8 cellular contexts compared by ENCODE assay signal in genomic region chr2:97663962-97664635, GRCh38. TPM values are rescaled to one million over a fixed set of nuclear protein-coding genes. Genes with fewer than 3 reads are reported as not detected.
A peak's percentile ranks its signal among the peaks of the same experiment; 100 is the strongest.
DNase-seq lines count a peak whose midpoint lies in the region; ATAC-seq, FAIRE-seq and TF ChIP-seq lines count a peak whose summit lies in the region.

Gene ACTR1B (minus strand): TSS chr2:97664044. CDS start chr2:97663890, 154 bp downstream.

- H3K4me1 Mint-ChIP-seq in Caco-2 (ENCODE audit: low read depth, unreplicated experiment): peaks cover 11% of the 10 kb centered on the region
- H3K4me1 Mint-ChIP-seq in effector memory CD8-positive, alpha-beta T cell (ENCODE audit: low read depth in 2 of 2): peaks cover 29% of the 10 kb centered on the region in 2 donors

- DNase-seq in Caco-2: peak; percentile 99
- peak; percentile 99 for DNase-seq in HTR-8/SVneo (ENCODE audit: insufficient read length, low spot score)
- DNase-seq in NOMO-1 treated with DMSO at 0.1 percent for 48 hours (lab: John Stamatoyannopoulos, UW; ENCODE audit: unreplicated experiment): peak; percentile 99
- DNase-seq in activated CD8-positive, alpha-beta memory T cell treated with anti-CD3 and anti-CD28 coated beads for 4 hours (ENCODE audit: low read depth in 2 of 2): peak; percentile 91 to 96
- DNase-seq in effector memory CD8-positive, alpha-beta T cell: peak; percentile 94 to 97 (median 96)
- peak; percentile 98 for DNase-seq in medulla oblongata (ENCODE audit: extremely low spot score)
- peak; percentile 95 for DNase-seq in stimulated activated CD8-positive, alpha-beta memory T cell treated with anti-CD3 and anti-CD28 coated beads, Interleukin-12 subunit alpha, Interleukin-12 subunit beta, amount 100 ng/mL, for 1 hour (ENCODE audit: low read depth)

- POLR2A ChIA-PET in Caco-2 (lab: Charles Lee): interaction anchor here (0.5 to 3.9 kb wide), 9 partner anchors 8 to 1329 kb away, joined by 3 to 82 read pairs (median 3); partner anchors contain the start of gene COX5B

- H3K4me3 Mint-ChIP-seq in Caco-2 (ENCODE audit: unreplicated experiment): peak within 1 kb of the TSS; percentile 94
- H3K4me3 Mint-ChIP-seq in effector memory CD8-positive, alpha-beta T cell: peak within 1 kb of the TSS; percentile 93 to 94

- H3K27me3 ChIP-seq in Caco-2 (replicated peaks; ENCODE audit: control insufficient read depth, insufficient read depth, low read length): no peaks in the 10 kb centered on the region

- CTCF ChIA-PET in Caco-2 (lab: Charles Lee): interaction anchor here (0.6 to 4.0 kb wide), 11 partner anchors 9 to 1895 kb away, joined by 3 to 42 read pairs (median 7); partner anchors contain the start of genes ANKRD36B and COX5B

- TF ChIP-seq CTCF in Caco-2 (IDR thresholded peaks at IDR 0.05; ENCODE audit: insufficient read depth in 1 of 2, low read depth in 1 of 2, low read length in 1 of 2, severe bottlenecking in 1 of 2, unreplicated experiment in 1 of 2): peak; percentile 65 to 75

- no peaks in the 10 kb centered on the region; the same call in 1 of the 2 replicates for H3K36me3 ChIP-seq in Caco-2 (ENCODE audit: control insufficient read depth, insufficient read depth, low read length)

- no TSS peak for BruUV-seq in Caco-2 (replicated peaks; lab: Mats Ljungman, UMichigan)

- no peaks in the 10 kb centered on the region for H3K9me3 ChIP-seq in Caco-2

- peak within 1 kb of the TSS; percentile 98 for H3K27ac Mint-ChIP-seq in Caco-2 (ENCODE audit: unreplicated experiment)
- H3K27ac Mint-ChIP-seq in effector memory CD8-positive, alpha-beta T cell: peak within 1 kb of the TSS; percentile 97 to 99

- peak; percentile 99 for FAIRE-seq in HTR-8/SVneo (lab: Jason Lieb, UNC)

- intact Hi-C loops in Caco-2 (cut with micrococcal nuclease; ENCODE audit: unreplicated experiment): loop anchor here (1.0 kb wide), 3 partner anchors 19 to 74 kb away; no protein-coding TSS in a partner anchor

- H3K27me3 Mint-ChIP-seq in Caco-2 (ENCODE audit: insufficient read depth, unreplicated experiment): no peaks in the 10 kb centered on the region
- no peaks in the 10 kb centered on the region for H3K27me3 Mint-ChIP-seq in effector memory CD8-positive, alpha-beta T cell

- no peaks in the 10 kb centered on the region for H3K9me3 Mint-ChIP-seq in Caco-2 (ENCODE audit: unreplicated experiment)
- H3K9me3 Mint-ChIP-seq in effector memory CD8-positive, alpha-beta T cell: no peaks in the 10 kb centered on the region

- H3K4me3 ChIP-seq in Caco-2 (ENCODE audit: low read depth, low read length): peak within 1 kb of the TSS; percentile 73

- ATAC-seq in GM21367 (IDR thresholded peaks at IDR 0.05; ENCODE audit: unreplicated experiment): peak; percentile 79
- peak; percentile 82 for ATAC-seq in effector memory CD8-positive, alpha-beta T cell (replicated peaks)

- peaks cover 6% of the 10 kb centered on the region for H3K4me1 ChIP-seq in Caco-2

- peaks cover 25% of the 10 kb centered on the region for H3K36me3 Mint-ChIP-seq in Caco-2 (ENCODE audit: insufficient read depth, unreplicated experiment)
- peaks cover 32% of the 10 kb centered on the region for H3K36me3 Mint-ChIP-seq in effector memory CD8-positive, alpha-beta T cell (ENCODE audit: insufficient read depth)

RNA-seq across cellular contexts. Expression of gene ACTR1B, which starts in this region (rescaled TPM):
- total RNA-seq in Caco-2 (2022): 41.1 and 42.3 TPM in 2 replicates

Comparison
In these comparisons a context has a peak if more than half of its experiments do, and no peak if none do; other contexts are left out.
1. Peak in every context shown above with its lines: DNase-seq, ATAC-seq and H3K4me3 ChIP-seq.